ENCODE assay signal across 10 cellular contexts in genomic region chr16:55478827-55479559, GRCh38. TPM values are rescaled to one million over a fixed set of nuclear protein-coding genes. Genes with fewer than 3 reads are reported as not detected.
DNase-seq lines count a peak whose midpoint lies in the region; ATAC-seq, FAIRE-seq and TF ChIP-seq lines count a peak whose summit lies in the region.
"Had no signal": no experiment of that assay in that cellular context is flagged by ENCODE, and none has a peak within 500 bp of the region (broad histone marks: within the 10 kb centered on the region; RNA-seq: fewer than 3 reads in every experiment).

TSS of gene MMP2 (plus strand) at chr16:55479198. CDS start at chr16:55479480, 282 bp downstream.

- no peak for FAIRE-seq in HepG2 (lab: Jason Lieb, UNC)

- intact Hi-C loops in HepG2 (cut with micrococcal nuclease; ENCODE audit: unreplicated experiment) (no loop called here), thyroid gland (cut with DNase I) (no loop called here)

- POLR2A ChIA-PET in HepG2 (lab: Yijun Ruan, JAX), result no interaction called here

- no peak within 1 kb of the TSS for H3K9ac ChIP-seq in HepG2 (ENCODE audit: insufficient read depth, low read depth, low read length)

- 5% methylated on average over 49 of the region's 63 CpGs for WGBS in HepG2 (ENCODE audit: low lambda C conversion rate)
- 12 to 14% methylated on average over 35 to 48 of the region's 63 CpGs for WGBS in thyroid gland, 2 donors

- TF ChIP-seq RAD21 in HepG2 (CRISPR knock-in tag; IDR thresholded peaks at IDR 0.05), result no peak

- in situ Hi-C loops in HepG2 (cut with HindIII; ENCODE audit: extremely low pct_ligation_motif_present, low pct_unique_long_range_greater_than_20kb), result no loop called here

- H3K4me3 ChIP-seq in HepG2 (replicated peaks in 1 of 3; ENCODE audit: insufficient read depth in 1 of 3, low read depth in 2 of 3, low read length in 3 of 3), result peak within 1 kb of the TSS; percentile 31 to 66 (median 42); a peak in 5 of 6 replicates
- peak within 1 kb of the TSS; percentile 33 to 55 (median 44) for H3K4me3 ChIP-seq in thyroid gland (replicated peaks in 1 of 3)

- H3K4me1 ChIP-seq in HepG2 (ENCODE audit: insufficient read depth, low read length) (peaks cover 15% of the 10 kb centered on the region), thyroid gland (peaks cover 15 to 19% of the 10 kb centered on the region in 2 donors)

- TF ChIP-seq POLR2A in HepG2 (IDR thresholded peaks at IDR 0.05; ENCODE audit: insufficient read depth in 1 of 2, low read depth in 2 of 2, low read length in 2 of 2) (no peak), thyroid gland (IDR thresholded peaks at IDR 0.05) (no peak)

- no peak within 1 kb of the TSS for H3K27ac ChIP-seq in HepG2 (ENCODE audit: extremely low read length, insufficient read depth, low read length)
- H3K27ac ChIP-seq in thyroid gland, result peak within 1 kb of the TSS; percentile 67 to 80 (median 77)
- H3K27ac ChIP-seq: VCaP had no signal

- H3K79me2 ChIP-seq in HepG2 (ENCODE audit: insufficient read depth, low read length), result no peaks in the 10 kb centered on the region

- peak; percentile 58 for ATAC-seq in HepG2

- BruUV-seq in HepG2 (replicated peaks; lab: Mats Ljungman, UMichigan), result no TSS peak

- DNase-seq in NCI-H510A treated with DMSO at 0.1 percent for 48 hours (lab: John Stamatoyannopoulos, UW) (peak; percentile 9), NCI-H510A (lab: John Stamatoyannopoulos, UW) (no peak), dedifferentiated amniotic fluid mesenchymal stem cell (ENCODE audit: extremely low spot score) (peak; percentile 59), HepG2 (ENCODE audit: low spot score) (no peak), thyroid gland (peak; percentile 54 to 63), GM10266 (ENCODE audit: extremely low spot score) (no peak), SKM-1 treated with dmso at 0.1 percent for 144 hours (lab: John Stamatoyannopoulos, UW; ENCODE audit: unreplicated experiment) (no peak), HT-29 (ENCODE audit: low spot score) (no peak)
- DNase-seq: DND-41 had no signal

- peaks cover 4 to 41% of the 10 kb centered on the region in 2 experiments; a peak in 4 of 5 replicates for H3K27me3 ChIP-seq in HepG2 (ENCODE audit: control insufficient read depth in 1 of 2, insufficient read depth in 2 of 2, low read length in 2 of 2)
- H3K27me3 ChIP-seq in thyroid gland, result no peaks in the 10 kb centered on the region

- no peaks in the 10 kb centered on the region for H3K36me3 ChIP-seq in HepG2 (replicated peaks in 1 of 2; ENCODE audit: control insufficient read depth in 1 of 2, insufficient read depth in 2 of 2, low read length in 2 of 2)
- H3K36me3 ChIP-seq in thyroid gland, result no peaks in the 10 kb centered on the region

- H4K20me1 ChIP-seq in HepG2 (ENCODE audit: insufficient read depth, low read length), result no peaks in the 10 kb centered on the region

- H3K9me3 ChIP-seq in HepG2 (ENCODE audit: low read length) (no peaks in the 10 kb centered on the region), thyroid gland (no peaks in the 10 kb centered on the region)

- CTCF ChIA-PET in HepG2 (lab: Yijun Ruan, JAX; ENCODE audit: low intra/inter-chr PET ratio, low total read pairs), result no interaction called here

- no peak for TF ChIP-seq CTCF in HepG2 (CRISPR knock-in tag; IDR thresholded peaks at IDR 0.05)
- TF ChIP-seq CTCF in thyroid gland (IDR thresholded peaks at IDR 0.05), result no peak
- TF ChIP-seq CTCF in GM10266 (IDR thresholded peaks at IDR 0.05; ENCODE audit: control insufficient read depth, insufficient read depth, low read depth, missing control alignments), result no peak

- no peak within 1 kb of the TSS for H2AFZ ChIP-seq in HepG2 (ENCODE audit: low read length)

- peak within 1 kb of the TSS; percentile 78 for H3K4me2 ChIP-seq in HepG2 (ENCODE audit: low read depth, low read length)

- TF ChIP-seq EP300 in HepG2 (IDR thresholded peaks at IDR 0.05; ENCODE audit: low read depth in 2 of 2, low read length in 2 of 2), result no peak
- TF ChIP-seq EP300 in HepG2 (CRISPR knock-in tag; IDR thresholded peaks at IDR 0.05; ENCODE audit: borderline replicate concordance), result no peak

TF ChIP-seq in HepG2, 621 proteins besides CTCF, POLR2A, EP300 and RAD21 (continues in another document):
- TF ChIP-seq KDM4B (CRISPR knock-in tag; IDR thresholded peaks at IDR 0.05) (no peak), EED (CRISPR knock-in tag; IDR thresholded peaks at IDR 0.05) (0 out of 2 replicates have a peak, but pooled peaks have one; percentile 44), KLF16 (CRISPR knock-in tag; IDR thresholded peaks at IDR 0.05) (no peak), ZNF644 (CRISPR knock-in tag; IDR thresholded peaks at IDR 0.05; ENCODE audit: low read depth) (no peak), GATA4 (IDR thresholded peaks at IDR 0.05; ENCODE audit: borderline replicate concordance, low read depth) (no peak), ATAD3A (CRISPR knock-in tag; IDR thresholded peaks at IDR 0.05) (no peak), ZNF800 (CRISPR knock-in tag; IDR thresholded peaks at IDR 0.05) (0 out of 2 replicates have a peak, but pooled peaks have one; percentile 28), CENPT (CRISPR knock-in tag; IDR thresholded peaks at IDR 0.05; ENCODE audit: low read depth) (no peak), ZC3H4 (CRISPR knock-in tag; IDR thresholded peaks at IDR 0.05; ENCODE audit: borderline replicate concordance) (no peak), SIN3A (IDR thresholded peaks at IDR 0.05; ENCODE audit: borderline replicate concordance, low read depth, low read length) (no peak), GMEB1 (CRISPR knock-in tag; IDR thresholded peaks at IDR 0.05; ENCODE audit: borderline replicate concordance) (no peak), SNAI1 (CRISPR knock-in tag; IDR thresholded peaks at IDR 0.05; ENCODE audit: borderline replicate concordance) (no peak)
- TF ChIP-seq, protein P1, sequence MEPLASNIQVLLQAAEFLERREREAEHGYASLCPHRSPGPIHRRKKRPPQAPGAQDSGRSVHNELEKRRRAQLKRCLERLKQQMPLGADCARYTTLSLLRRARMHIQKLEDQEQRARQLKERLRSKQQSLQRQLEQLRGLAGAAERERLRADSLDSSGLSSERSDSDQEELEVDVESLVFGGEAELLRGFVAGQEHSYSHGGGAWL (CRISPR knock-in tag; IDR thresholded peaks at IDR 0.05), result no peak
- TF ChIP-seq, protein P2, sequence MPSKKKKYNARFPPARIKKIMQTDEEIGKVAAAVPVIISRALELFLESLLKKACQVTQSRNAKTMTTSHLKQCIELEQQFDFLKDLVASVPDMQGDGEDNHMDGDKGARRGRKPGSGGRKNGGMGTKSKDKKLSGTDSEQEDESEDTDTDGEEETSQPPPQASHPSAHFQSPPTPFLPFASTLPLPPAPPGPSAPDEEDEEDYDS (CRISPR knock-in tag; IDR thresholded peaks at IDR 0.05), result no peak

RNA-seq across cellular contexts. Expression of gene MMP2, which starts in this region (rescaled TPM):
- total RNA-seq in HepG2 (2016; rRNA removed; fragmentation: Illumina TruSeq; extraction: Trizol) (0.29 and 0.31 TPM in 2 replicates), thyroid gland (100 to 1,000 TPM in 3 of 4 donors, 10 to 100 TPM in 1; 94.9 to 286 (median 216) TPM)
- total RNA-seq in HepG2 (2016; cell fraction: cytosol; rRNA removed; fragmentation: Illumina TruSeq; extraction: Trizol; ENCODE audit: low read depth), result not detected in 2 replicates
- total RNA-seq in HepG2 (2016; cell fraction: insoluble cytoplasmic fraction; rRNA removed; fragmentation: Illumina TruSeq; extraction: Trizol), result 0.30 and 0.54 TPM in 2 replicates
- 0.10 and 0.87 TPM in 2 replicates for total RNA-seq in HepG2 (2016; cell fraction: membrane; rRNA removed; fragmentation: Illumina TruSeq; extraction: Trizol)
- 0.63 and 1.1 TPM in 2 replicates for total RNA-seq in HepG2 (2016; cell fraction: nucleus; rRNA removed; fragmentation: Illumina TruSeq; extraction: Trizol)
- 1.3 TPM in 2 replicates for polyA plus RNA-seq in HepG2 (2011; rRNA removed)
- polyA plus RNA-seq in HepG2 (2011; cell fraction: cytosol; rRNA removed), result 0.74 and 0.94 TPM in 2 replicates
- polyA plus RNA-seq in HepG2 (2011; cell fraction: nucleus; rRNA removed), result 0.84 and 0.92 TPM in 2 replicates
- polyA plus RNA-seq in HepG2 (2012), result 0.21 and 0.65 TPM in 2 replicates
- polyA plus RNA-seq in HepG2 (2016; cell fraction: cytosol; fragmentation: Illumina TruSeq; extraction: Trizol; ENCODE audit: low read depth), result 0.25 and 0.49 TPM in 2 replicates
- 0.27 and 0.80 TPM in 2 replicates for polyA plus RNA-seq in HepG2 (2016; cell fraction: insoluble cytoplasmic fraction; fragmentation: Illumina TruSeq; extraction: Trizol; ENCODE audit: low read depth)
- polyA plus RNA-seq in HepG2 (2016; cell fraction: membrane; fragmentation: Illumina TruSeq; extraction: Trizol; ENCODE audit: low read depth), result 0.63 and 1.00 TPM in 2 replicates
- polyA plus RNA-seq in HepG2 (2016; cell fraction: nucleus; fragmentation: Illumina TruSeq; extraction: Trizol; ENCODE audit: insufficient read depth, low read depth), result 0.67 and 0.96 TPM in 2 replicates
- polyA minus RNA-seq in HepG2 (2011; rRNA and poly(A)+ RNA removed; ENCODE audit: low replicate concordance), result 1.5 and 3.0 TPM in 2 replicates
- polyA minus RNA-seq in HepG2 (2011; cell fraction: cytosol; rRNA and poly(A)+ RNA removed), result 1.4 and 1.9 TPM in 2 replicates
- polyA minus RNA-seq in HepG2 (2011; cell fraction: nucleus; rRNA and poly(A)+ RNA removed), result 0.75 and 2.6 TPM in 2 replicates
- 0.03 and 0.42 TPM in 2 replicates for total RNA-seq in HT-29 (2014; rRNA removed; shearing (Covaris generic))

Comparison
In these comparisons a context has a peak if more than half of its experiments do, and no peak if none do; other contexts are left out.
1. RNA of gene MMP2 (total RNA-seq): 94.9 to 286 TPM in thyroid gland; 0.10 to 1.1 TPM in HepG2 and 0.03 to 0.42 TPM in HT-29; every median in the first group is over 10 times any median in the second.
2. DNase-seq: peak in NCI-H510A treated with DMSO at 0.1 percent for 48 hours (single experiment), dedifferentiated amniotic fluid mesenchymal stem cell (single experiment) and thyroid gland (2 of 2); none in NCI-H510A (single experiment), HepG2 (single experiment), GM10266 (single experiment), SKM-1 treated with dmso at 0.1 percent for 144 hours (single experiment) and HT-29 (single experiment).